Comparison of ENCODE assay signal across 9 cellular contexts in genomic region chr5:150129813-150130492, GRCh38. TPM values are rescaled to one million over a fixed set of nuclear protein-coding genes. Genes with fewer than 3 reads are reported as not detected.
A peak's percentile ranks its signal among the peaks of the same experiment; 100 is the strongest.
DNase-seq lines count a peak whose midpoint lies in the region; ATAC-seq lines count a peak whose summit lies in the region.
"Had no signal": no experiment of that assay in that cellular context is flagged by ENCODE, and none has a peak within 500 bp of the region (broad histone marks: within the 10 kb centered on the region; RNA-seq: fewer than 3 reads in every experiment).

No MANE protein-coding gene starts in this region.

- H4K8ac ChIP-seq in mesenchymal stem cell (ENCODE audit: low read length), result peak overlapping the region; percentile 57

- H3K79me1 ChIP-seq in mesenchymal stem cell (replicated peaks; ENCODE audit: low read length, poor library complexity, severe bottlenecking), result peaks cover 36% of the 10 kb centered on the region

- H3K4me1 Mint-ChIP-seq in activated CD4-positive, alpha-beta T cell treated with anti-CD3 and anti-CD28 coated beads, Interleukin-2, amount 10 ng/mL, durations not matched to agents 7 days and 5 days, result no peaks in the 10 kb centered on the region

- no peak overlapping the region for H3K27ac Mint-ChIP-seq in activated CD4-positive, alpha-beta T cell treated with anti-CD3 and anti-CD28 coated beads, Interleukin-2, amount 10 ng/mL, durations not matched to agents 7 days and 5 days

- H3K9ac ChIP-seq in mesenchymal stem cell (ENCODE audit: low read length), result peak overlapping the region; percentile 60

- H3K23ac ChIP-seq in mesenchymal stem cell (ENCODE audit: low read length in 2 of 2), result no peak overlapping the region

- H3K27ac ChIP-seq in mesenchymal stem cell (ENCODE audit: low read length, poor library complexity, severe bottlenecking), result no peak overlapping the region

- no peak overlapping the region for H2BK120ac ChIP-seq in mesenchymal stem cell (ENCODE audit: low read depth, low read length)

- no peaks in the 10 kb centered on the region for H3K9me3 ChIP-seq in mesenchymal stem cell (ENCODE audit: control insufficient read depth, low read length)

- no peaks in the 10 kb centered on the region for H3K9me3 Mint-ChIP-seq in activated CD4-positive, alpha-beta T cell treated with anti-CD3 and anti-CD28 coated beads, Interleukin-2, amount 10 ng/mL, durations not matched to agents 7 days and 5 days

- DNase-seq in CD1c-positive myeloid dendritic cell (ENCODE audit: extremely low spot score) (peak; percentile 86), NAMALWA (ENCODE audit: low spot score) (peak; percentile 73), ecto neural progenitor cell (ENCODE audit: low spot score) (peak; percentile 85), mesenchymal stem cell (peak; percentile 77), NCI-H2081 treated with DMSO at 0.1 percent for 48 hours (lab: John Stamatoyannopoulos, UW) (no peak)
- DNase-seq in activated CD4-positive, alpha-beta T cell treated with anti-CD3 and anti-CD28 coated beads, Interleukin-2, amount 10 ng/mL, durations not matched to agents 7 days and 5 days, result peak; percentile 65
- peak; percentile 25 to 28 for DNase-seq in stimulated activated CD8-positive, alpha-beta memory T cell treated with anti-CD3 and anti-CD28 coated beads, Interleukin-15, amount 100 ng/mL, for 48 hours (ENCODE audit: low read depth in 2 of 2)

- no peaks in the 10 kb centered on the region for H3K27me3 ChIP-seq in mesenchymal stem cell (ENCODE audit: control insufficient read depth in 1 of 2, insufficient read depth in 1 of 2, low read length in 2 of 2)

- H3K18ac ChIP-seq in mesenchymal stem cell (ENCODE audit: low read depth in 1 of 2, low read length in 2 of 2), result peak overlapping the region in 1 of 2 experiments; percentile 89

- peaks cover 23% of the 10 kb centered on the region for H3K4me1 ChIP-seq in mesenchymal stem cell (ENCODE audit: control insufficient read depth, insufficient read depth, low read depth, low read length)

- WGBS in mesenchymal stem cell, result 54% methylated on average over 25 of the region's 25 CpGs

- no peak overlapping the region for H3K4me2 ChIP-seq in mesenchymal stem cell (ENCODE audit: low read length, poor library complexity, severe bottlenecking)

- H3K4me3 ChIP-seq in mesenchymal stem cell (ENCODE audit: insufficient read depth in 1 of 2, low read depth in 1 of 2, low read length in 2 of 2), result no peak overlapping the region

- POLR2A ChIA-PET in activated CD4-positive, alpha-beta T cell treated with anti-CD3 and anti-CD28 coated beads, Interleukin-2, amount 10 ng/mL, durations not matched to agents 7 days and 5 days (lab: Charles Lee), result no interaction called here

- no peak overlapping the region for H3K4me3 Mint-ChIP-seq in activated CD4-positive, alpha-beta T cell treated with anti-CD3 and anti-CD28 coated beads, Interleukin-2, amount 10 ng/mL, durations not matched to agents 7 days and 5 days

- H3K36me3 ChIP-seq in mesenchymal stem cell (ENCODE audit: control insufficient read depth in 1 of 2, insufficient read depth in 2 of 2, low read depth in 1 of 2, low read length in 2 of 2), result peaks cover 87 to 97% of the 10 kb centered on the region in 2 experiments

- peak overlapping the region in 1 of 2 experiments; percentile 61 for H3K4ac ChIP-seq in mesenchymal stem cell (ENCODE audit: low read depth in 1 of 2, low read length in 2 of 2)

- H2BK12ac ChIP-seq in mesenchymal stem cell (ENCODE audit: low read length in 2 of 2), result peak overlapping the region in 1 of 2 experiments; percentile 23

- H2BK15ac ChIP-seq in mesenchymal stem cell (ENCODE audit: low read depth, poor library complexity, severe bottlenecking), result peak overlapping the region; percentile 64

- CTCF ChIA-PET in activated CD4-positive, alpha-beta T cell treated with anti-CD3 and anti-CD28 coated beads, Interleukin-2, amount 10 ng/mL, durations not matched to agents 7 days and 5 days (lab: Charles Lee), result interaction anchor here (0.7 to 2.3 kb wide), 13 partner anchors 8 to 88 kb away, joined by 3 to 10 read pairs (median 4); no protein-coding TSS in a partner anchor

- ATAC-seq in GM19351 (IDR thresholded peaks at IDR 0.05; ENCODE audit: unreplicated experiment), result peak; percentile 74

- no peak overlapping the region for H2BK5ac ChIP-seq in mesenchymal stem cell (ENCODE audit: low read depth, low read length, poor library complexity, severe bottlenecking)

- peak overlapping the region; percentile 2 for H2AK5ac ChIP-seq in mesenchymal stem cell (ENCODE audit: low read length, severe bottlenecking)

- H2AFZ ChIP-seq in mesenchymal stem cell (ENCODE audit: low read depth, low read length), result no peak overlapping the region

- no peaks in the 10 kb centered on the region for H3K27me3 Mint-ChIP-seq in activated CD4-positive, alpha-beta T cell treated with anti-CD3 and anti-CD28 coated beads, Interleukin-2, amount 10 ng/mL, durations not matched to agents 7 days and 5 days

- peak overlapping the region; percentile 73 for H4K91ac ChIP-seq in mesenchymal stem cell (ENCODE audit: low read length)

- no peaks in the 10 kb centered on the region for H3K36me3 Mint-ChIP-seq in activated CD4-positive, alpha-beta T cell treated with anti-CD3 and anti-CD28 coated beads, Interleukin-2, amount 10 ng/mL, durations not matched to agents 7 days and 5 days (ENCODE audit: low read depth)

- no peak overlapping the region for H3K14ac ChIP-seq in mesenchymal stem cell (ENCODE audit: low read length in 2 of 2)

RNA-seq across cellular contexts. Expression of gene PDGFRB, which starts 25.7 kb away (rescaled TPM):
- total RNA-seq in activated CD4-positive, alpha-beta T cell treated with anti-CD3 and anti-CD28 coated beads, Interleukin-2, amount 10 ng/mL, durations not matched to agents 7 days and 5 days, result 1 to 10 TPM; 1.9 to 3.6 TPM
- polyA plus RNA-seq in mesenchymal stem cell (2013, experiment 1 of 2), result 203 TPM
- 211 TPM for polyA plus RNA-seq in mesenchymal stem cell (2013, experiment 2 of 2)

RNA-seq across cellular contexts. Expression of gene CDX1, which starts 36.6 kb away (rescaled TPM):
- not detected for total RNA-seq in activated CD4-positive, alpha-beta T cell treated with anti-CD3 and anti-CD28 coated beads, Interleukin-2, amount 10 ng/mL, durations not matched to agents 7 days and 5 days
- 0.08 TPM for polyA plus RNA-seq in mesenchymal stem cell (2013, experiment 1 of 2)
- polyA plus RNA-seq in mesenchymal stem cell (2013, experiment 2 of 2), result 0.03 TPM
- total RNA-seq: subcutaneous adipose tissue had no signal

RNA-seq across cellular contexts. Expression of gene CSF1R, which starts 43.6 kb away (rescaled TPM):
- under 1 TPM; 0.08 to 0.15 TPM for total RNA-seq in activated CD4-positive, alpha-beta T cell treated with anti-CD3 and anti-CD28 coated beads, Interleukin-2, amount 10 ng/mL, durations not matched to agents 7 days and 5 days
- 0.06 TPM for polyA plus RNA-seq in mesenchymal stem cell (2013, experiment 1 of 2)
- polyA plus RNA-seq in mesenchymal stem cell (2013, experiment 2 of 2), result 0.12 TPM

RNA-seq across cellular contexts. Expression of gene SLC6A7, which starts 59.9 kb away (rescaled TPM):
- total RNA-seq in activated CD4-positive, alpha-beta T cell treated with anti-CD3 and anti-CD28 coated beads, Interleukin-2, amount 10 ng/mL, durations not matched to agents 7 days and 5 days, result not detected
- polyA plus RNA-seq in mesenchymal stem cell (2013, experiment 1 of 2), result not detected
- not detected for polyA plus RNA-seq in mesenchymal stem cell (2013, experiment 2 of 2)
